Comparison of ENCODE assay signal across 26 cellular contexts in genomic region chr14:104851896-104852663, GRCh38. TPM values are rescaled to one million over a fixed set of nuclear protein-coding genes. Genes with fewer than 3 reads are reported as not detected.
A peak's percentile ranks its signal among the peaks of the same experiment; 100 is the strongest.
DNase-seq lines count a peak whose midpoint lies in the region; ATAC-seq and TF ChIP-seq lines count a peak whose summit lies in the region.
"Had no signal": no experiment of that assay in that cellular context is flagged by ENCODE, and none has a peak within 500 bp of the region (broad histone marks: within the 10 kb centered on the region; RNA-seq: fewer than 3 reads in every experiment).

No MANE protein-coding gene starts in this region.

- no peak overlapping the region for H3K27ac ChIP-seq in GM23338 (ENCODE audit: low read depth)
- H3K27ac ChIP-seq in trophoblast cell (ENCODE audit: low read depth, low read length), result no peak overlapping the region
- no peak overlapping the region for H3K27ac ChIP-seq in prostate gland
- H3K27ac ChIP-seq: foreskin keratinocyte, right atrium auricular region, tibial artery had no signal

- H3K36me3 ChIP-seq in GM23338 (ENCODE audit: insufficient read depth) (no peaks in the 10 kb centered on the region), trophoblast cell (ENCODE audit: control insufficient read depth in 1 of 2, insufficient read depth in 2 of 2, low read length in 2 of 2) (no peaks in the 10 kb centered on the region), prostate gland (no peaks in the 10 kb centered on the region)
- H3K36me3 ChIP-seq: right atrium auricular region, tibial artery had no signal

- H2AFZ ChIP-seq in GM23338 (no peak overlapping the region), trophoblast cell (ENCODE audit: insufficient read depth, low read length, poor library complexity) (no peak overlapping the region)

- no peaks in the 10 kb centered on the region for H4K20me1 ChIP-seq in GM23338 (replicated peaks; ENCODE audit: insufficient read depth)

- intact Hi-C loops in prostate gland (cut with DNase I), result no loop called here

- no peak overlapping the region for H2BK12ac ChIP-seq in trophoblast cell (ENCODE audit: low read length)

- no CpG with 5 or more reads among the region's 23 CpGs for WGBS in trophoblast cell (ENCODE audit: extremely low coverage, insufficient coverage, insufficient read length)
- 54% methylated on average over 23 of the region's 23 CpGs for WGBS in prostate gland

- H2AK5ac ChIP-seq in trophoblast cell (ENCODE audit: low read length), result no peak overlapping the region

- H3K14ac ChIP-seq in trophoblast cell (ENCODE audit: low read length), result no peak overlapping the region

- no peaks in the 10 kb centered on the region for H3K9me2 ChIP-seq in GM23338 (ENCODE audit: insufficient read depth)

- no peak overlapping the region for H4K8ac ChIP-seq in trophoblast cell (ENCODE audit: low read depth, low read length)

- no peak overlapping the region for H2BK120ac ChIP-seq in trophoblast cell (ENCODE audit: insufficient read depth, low read length, poor library complexity)

- TF ChIP-seq POLR2A in prostate gland (IDR thresholded peaks at IDR 0.05), result no peak

- ATAC-seq in GM23338, result peak; percentile 21; the same call in 2 of the 3 replicates
- ATAC-seq: activated CD8-positive, alpha-beta T cell treated with anti-CD3 and anti-CD28 coated beads, Interleukin-2, amount 10 ng/mL, durations not matched to agents 7 days and 5 days; foreskin keratinocyte; GM12878 had no signal

- TF ChIP-seq CTCF in GM23338 (conservative IDR thresholded peaks at IDR 0.05; ENCODE audit: low read depth in 2 of 2), result no peak
- no peak for TF ChIP-seq CTCF in glutamatergic neuron (IDR thresholded peaks at IDR 0.05; ENCODE audit: partially characterized antibody, unreplicated experiment)
- no peak for TF ChIP-seq CTCF in prostate gland (IDR thresholded peaks at IDR 0.05)

- H3K9me3 ChIP-seq in trophoblast cell (ENCODE audit: insufficient read depth, low read depth, low read length) (peaks cover 2% of the 10 kb centered on the region), prostate gland (no peaks in the 10 kb centered on the region)
- H3K9me3 ChIP-seq: right atrium auricular region, tibial artery had no signal

- H3K79me2 ChIP-seq in GM23338 (replicated peaks; ENCODE audit: insufficient read depth) (no peaks in the 10 kb centered on the region), trophoblast cell (ENCODE audit: control insufficient read depth, insufficient read depth, low read length, poor library complexity) (no peaks in the 10 kb centered on the region)

- no peaks in the 10 kb centered on the region; the same call in 2 of the 3 replicates for H3K36me3 Mint-ChIP-seq in GM23338 (ENCODE audit: low read depth)
- no peaks in the 10 kb centered on the region for H3K36me3 Mint-ChIP-seq in glutamatergic neuron (ENCODE audit: unreplicated experiment)
- no peaks in the 10 kb centered on the region for H3K36me3 Mint-ChIP-seq in T-helper 2 cell treated with Interferon-gamma antibody and Interleukin-4, amounts not matched to agents 5 μg/mL and 100 μg/mL, for 36 hours (ENCODE audit: low read depth)
- H3K36me3 Mint-ChIP-seq: activated naive CD4-positive, alpha-beta T cell treated with anti-CD3 and anti-CD28 coated beads, Interleukin-2, amount 10 ng/mL, durations not matched to agents 7 days and 5 days; CD8-positive, alpha-beta memory T cell; memory B cell had no signal

- H3K27me3 ChIP-seq in GM23338 (ENCODE audit: insufficient read depth) (0 out of 2 replicates have a peak, but pooled peaks cover 5% of the 10 kb centered on the region), trophoblast cell (ENCODE audit: insufficient read depth, low read length) (no peaks in the 10 kb centered on the region), prostate gland (replicated peaks; ENCODE audit: insufficient read depth) (no peaks in the 10 kb centered on the region)
- H3K27me3 ChIP-seq: foreskin keratinocyte, right atrium auricular region had no signal

- H3K9me3 Mint-ChIP-seq in GM23338, result no peaks in the 10 kb centered on the region; the same call in 2 of the 3 replicates
- peaks cover 6% of the 10 kb centered on the region for H3K9me3 Mint-ChIP-seq in glutamatergic neuron (ENCODE audit: unreplicated experiment)
- no peaks in the 10 kb centered on the region for H3K9me3 Mint-ChIP-seq in T-helper 2 cell treated with Interferon-gamma antibody and Interleukin-4, amounts not matched to agents 5 μg/mL and 100 μg/mL, for 36 hours
- H3K9me3 Mint-ChIP-seq: activated naive CD4-positive, alpha-beta T cell treated with anti-CD3 and anti-CD28 coated beads, Interleukin-2, amount 10 ng/mL, durations not matched to agents 7 days and 5 days; CD8-positive, alpha-beta memory T cell; memory B cell; stimulated activated naive CD8-positive, alpha-beta T cell treated with anti-CD3 and anti-CD28 coated beads, Interleukin-15, Interleukin-2, amounts not matched to agents 100 ng/mL and 50 ng/mL, for 24 hours had no signal

- no peak overlapping the region; the same call in 2 of the 3 replicates for H3K4me3 Mint-ChIP-seq in GM23338
- H3K4me3 Mint-ChIP-seq in glutamatergic neuron (ENCODE audit: unreplicated experiment), result peak overlapping the region; percentile 20
- H3K4me3 Mint-ChIP-seq in T-helper 2 cell treated with Interferon-gamma antibody and Interleukin-4, amounts not matched to agents 5 μg/mL and 100 μg/mL, for 36 hours, result no peak overlapping the region
- H3K4me3 Mint-ChIP-seq: activated CD8-positive, alpha-beta T cell treated with anti-CD3 and anti-CD28 coated beads, Interleukin-2, amount 10 ng/mL, durations not matched to agents 7 days and 5 days; activated naive CD4-positive, alpha-beta T cell treated with anti-CD3 and anti-CD28 coated beads, Interleukin-2, amount 10 ng/mL, durations not matched to agents 7 days and 5 days; memory B cell; stimulated activated naive CD8-positive, alpha-beta T cell treated with anti-CD3 and anti-CD28 coated beads, Interleukin-15, Interleukin-2, amounts not matched to agents 100 ng/mL and 50 ng/mL, for 24 hours had no signal

- H3K23ac ChIP-seq in trophoblast cell (ENCODE audit: low read length), result no peak overlapping the region

- H3F3A ChIP-seq in GM23338 (replicated peaks; ENCODE audit: low read depth), result no peaks in the 10 kb centered on the region

- DNase-seq in GM23338 (ENCODE audit: low spot score) (peak; percentile 23), RPMI8226 (peak; percentile 23), glutamatergic neuron (no peak), trophoblast cell (peak; percentile 38 to 57), NOMO-1 treated with DMSO at 0.1 percent for 48 hours (lab: John Stamatoyannopoulos, UW; ENCODE audit: unreplicated experiment) (no peak), prostate gland (ENCODE audit: low spot score) (no peak)
- DNase-seq in T-helper 2 cell treated with Interferon-gamma antibody and Interleukin-4, amounts not matched to agents 5 μg/mL and 100 μg/mL, for 36 hours (ENCODE audit: low spot score), result no peak
- DNase-seq: activated CD4-positive, CD25-positive, alpha-beta regulatory T cell treated with anti-CD3 and anti-CD28 coated beads, Interleukin-2, amount 50 U/mL, for 72 hours; activated CD8-positive, alpha-beta T cell treated with anti-CD3 and anti-CD28 coated beads, Interleukin-2, amount 10 ng/mL, durations not matched to agents 7 days and 5 days; activated naive CD4-positive, alpha-beta T cell treated with anti-CD3 and anti-CD28 coated beads, Interleukin-2, amount 10 ng/mL, durations not matched to agents 7 days and 5 days; activated T-cell treated with anti-CD3 and anti-CD28 coated beads, Interleukin-2, amount 50 U/mL, for 1 hour; AML-193; CD8-positive, alpha-beta memory T cell; central memory CD4-positive, alpha-beta T cell; DMS79; foreskin keratinocyte; GOT3; NCI-H1436; NCI-H510A treated with DMSO at 0.1 percent for 48 hours; nucleus accumbens; SW 1271 had no signal

- peaks cover 9% of the 10 kb centered on the region; the same call in 1 of the 2 replicates for H3K4me1 ChIP-seq in GM23338 (ENCODE audit: insufficient read depth)
- H3K4me1 ChIP-seq in trophoblast cell (ENCODE audit: control insufficient read depth in 1 of 2, insufficient read depth in 2 of 2, low read length in 2 of 2), result no peaks in the 10 kb centered on the region
- no peaks in the 10 kb centered on the region for H3K4me1 ChIP-seq in prostate gland (replicated peaks)
- H3K4me1 ChIP-seq: foreskin keratinocyte, right atrium auricular region, tibial artery had no signal

- no peak overlapping the region for H4K91ac ChIP-seq in trophoblast cell (ENCODE audit: low read depth, low read length)

- H3K9ac ChIP-seq in trophoblast cell (ENCODE audit: low read length), result no peak overlapping the region

- peaks cover 8% of the 10 kb centered on the region for H3K4me1 Mint-ChIP-seq in GM23338
- H3K4me1 Mint-ChIP-seq in glutamatergic neuron (ENCODE audit: low read depth, unreplicated experiment), result no peaks in the 10 kb centered on the region
- H3K4me1 Mint-ChIP-seq in T-helper 2 cell treated with Interferon-gamma antibody and Interleukin-4, amounts not matched to agents 5 μg/mL and 100 μg/mL, for 36 hours (ENCODE audit: low read depth), result no peaks in the 10 kb centered on the region
- H3K4me1 Mint-ChIP-seq: activated naive CD4-positive, alpha-beta T cell treated with anti-CD3 and anti-CD28 coated beads, Interleukin-2, amount 10 ng/mL, durations not matched to agents 7 days and 5 days; CD8-positive, alpha-beta memory T cell; memory B cell had no signal

- H4K12ac ChIP-seq in trophoblast cell (ENCODE audit: low read depth, low read length), result no peak overlapping the region

- H3K18ac ChIP-seq in trophoblast cell (ENCODE audit: low read length), result no peak overlapping the region

- H3K27me3 Mint-ChIP-seq in GM23338 (ENCODE audit: insufficient read depth, low read depth, poor library complexity) (peaks cover 20% of the 10 kb centered on the region), glutamatergic neuron (ENCODE audit: unreplicated experiment) (peaks cover 1% of the 10 kb centered on the region)
- H3K27me3 Mint-ChIP-seq in T-helper 2 cell treated with Interferon-gamma antibody and Interleukin-4, amounts not matched to agents 5 μg/mL and 100 μg/mL, for 36 hours (ENCODE audit: low read depth), result peaks cover 8% of the 10 kb centered on the region

- H3K27ac Mint-ChIP-seq in GM23338, result no peak overlapping the region
- H3K27ac Mint-ChIP-seq in glutamatergic neuron (ENCODE audit: unreplicated experiment), result no peak overlapping the region
- H3K27ac Mint-ChIP-seq in T-helper 2 cell treated with Interferon-gamma antibody and Interleukin-4, amounts not matched to agents 5 μg/mL and 100 μg/mL, for 36 hours, result no peak overlapping the region
- H3K27ac Mint-ChIP-seq: activated CD8-positive, alpha-beta T cell treated with anti-CD3 and anti-CD28 coated beads, Interleukin-2, amount 10 ng/mL, durations not matched to agents 7 days and 5 days; activated naive CD4-positive, alpha-beta T cell treated with anti-CD3 and anti-CD28 coated beads, Interleukin-2, amount 10 ng/mL, durations not matched to agents 7 days and 5 days; CD8-positive, alpha-beta memory T cell; memory B cell; stimulated activated naive CD8-positive, alpha-beta T cell treated with anti-CD3 and anti-CD28 coated beads, Interleukin-15, Interleukin-2, amounts not matched to agents 100 ng/mL and 50 ng/mL, for 24 hours had no signal

- H3K4me2 ChIP-seq in GM23338 (peak overlapping the region; percentile 62; the same call in 1 of the 2 replicates), trophoblast cell (ENCODE audit: low read length) (no peak overlapping the region)

- H3K4me3 ChIP-seq in GM23338 (no peak overlapping the region), trophoblast cell (ENCODE audit: low read depth, low read length) (no peak overlapping the region), prostate gland (no peak overlapping the region)
- H3K4me3 ChIP-seq: GM12878, right atrium auricular region, tibial artery had no signal

- no peaks in the 10 kb centered on the region for H3K79me1 ChIP-seq in trophoblast cell (ENCODE audit: low read length)

- H2BK5ac ChIP-seq in trophoblast cell (ENCODE audit: low read depth, low read length, poor library complexity), result no peak overlapping the region

- H3K4ac ChIP-seq in trophoblast cell (ENCODE audit: low read depth, low read length), result no peak overlapping the region

RNA-seq across cellular contexts. Expression of gene CEP170B, which starts 13.0 kb away (rescaled TPM):
- total RNA-seq in GM23338 (2014; rRNA removed; shearing (Covaris generic)), result 31.3 and 37.1 TPM in 2 replicates
- polyA plus RNA-seq in GM23338 (2016; fragmentation: Nextera tagmentation; extraction: Ambion mirVana), result 4.6 and 5.3 TPM in 2 replicates
- 80.4 TPM for total RNA-seq in glutamatergic neuron (ENCODE audit: unreplicated experiment)
- polyA plus RNA-seq in trophoblast cell (2013), result 34.1 and 36.0 TPM in 2 replicates
- total RNA-seq in prostate gland, result 10 to 100 TPM; 29.1 to 81.2 TPM
- polyA plus RNA-seq: CD8-positive, alpha-beta memory T cell had no signal

RNA-seq across cellular contexts. Expression of gene ZBTB42, which starts 51.2 kb away (rescaled TPM):
- 4.4 and 7.5 TPM in 2 replicates for total RNA-seq in GM23338 (2014; rRNA removed; shearing (Covaris generic))
- polyA plus RNA-seq in GM23338 (2016; fragmentation: Nextera tagmentation; extraction: Ambion mirVana), result 0.66 and 0.70 TPM in 2 replicates
- total RNA-seq in glutamatergic neuron (ENCODE audit: unreplicated experiment) (6.0 TPM), prostate gland (10 to 100 TPM; 28.4 to 40.9 TPM)
- polyA plus RNA-seq in trophoblast cell (2013), result 4.6 and 4.7 TPM in 2 replicates

RNA-seq across cellular contexts. Expression of gene AKT1, which starts 56.5 kb away (rescaled TPM):
- total RNA-seq in GM23338 (2014; rRNA removed; shearing (Covaris generic)), result 74.3 and 78.7 TPM in 2 replicates
- 19.2 and 23.7 TPM in 2 replicates for polyA plus RNA-seq in GM23338 (2016; fragmentation: Nextera tagmentation; extraction: Ambion mirVana)
- 300 TPM for total RNA-seq in glutamatergic neuron (ENCODE audit: unreplicated experiment)
- 175 TPM in 2 replicates for polyA plus RNA-seq in trophoblast cell (2013)
- 100 to 1,000 TPM; 154 to 200 TPM for total RNA-seq in prostate gland

Comparison
In these comparisons a context has a peak if more than half of its experiments do, and no peak if none do; other contexts are left out.
1. DNase-seq: peak in GM23338 (single experiment), RPMI8226 (single experiment) and trophoblast cell (2 of 2); none in glutamatergic neuron (single experiment), T-helper 2 cell treated with Interferon-gamma antibody and Interleukin-4, amounts not matched to agents 5 μg/mL and 100 μg/mL, for 36 hours (single experiment), NOMO-1 treated with DMSO at 0.1 percent for 48 hours (single experiment) and prostate gland (single experiment).